Comparison of ENCODE assay signal across 1 cellular context in genomic region chr14:50082784-50083466, GRCh38.
TF ChIP-seq lines count a peak whose summit lies in the region.

No MANE protein-coding gene starts in this region.

TF ChIP-seq in GM23338, 12 proteins besides CTCF, POLR2A, EP300 and RAD21 (continued from another document):
- no peak for TF ChIP-seq REST (IDR thresholded peaks at IDR 0.05; ENCODE audit: unreplicated experiment)
